ENCODE assay signal across 8 cellular contexts in genomic region chr11:8870461-8871282, GRCh38. TPM values are rescaled to one million over a fixed set of nuclear protein-coding genes. Genes with fewer than 3 reads are reported as not detected.
DNase-seq lines count a peak whose midpoint lies in the region; ATAC-seq and TF ChIP-seq lines count a peak whose summit lies in the region.

No MANE protein-coding gene starts in this region.

- peaks cover 0 to 2% of the 10 kb centered on the region in 2 donors for H3K4me1 ChIP-seq in ascending aorta

- ATAC-seq in left ventricle myocardium superior (peak; percentile 87), GM19035 (IDR thresholded peaks at IDR 0.05; ENCODE audit: unreplicated experiment) (no peak), GM18505 (IDR thresholded peaks at IDR 0.05; ENCODE audit: unreplicated experiment) (no peak)

- H3K27me3 ChIP-seq in ascending aorta, result no peaks in the 10 kb centered on the region

- DNase-seq in A172 (ENCODE audit: low spot score) (peak; percentile 56), GM04504 (ENCODE audit: low read depth) (peak; percentile 32), NCI-H345 treated with DMSO at 0.1 percent for 48 hours (lab: John Stamatoyannopoulos, UW; ENCODE audit: unreplicated experiment) (peak; percentile 11), ascending aorta (ENCODE audit: low spot score in 2 of 2) (peak in 1 of 2 donors; percentile 64), left ventricle myocardium superior (peak; percentile 70), pons (ENCODE audit: low spot score) (peak; percentile 14)

- no peak for TF ChIP-seq CTCF in ascending aorta (IDR thresholded peaks at IDR 0.05)

- TF ChIP-seq POLR2A in GM18505 (IDR thresholded peaks at IDR 0.05; ENCODE audit: borderline replicate concordance, extremely low read depth, insufficient read depth, insufficient read length), result no peak

- intact Hi-C loops in ascending aorta (cut with DNase I) (loop anchor here (5.0 kb wide), 1 partner anchor 92 kb away; the partner anchor contains the start of gene TMEM9B), left ventricle myocardium superior (cut with micrococcal nuclease) (no loop called here)

- no peaks in the 10 kb centered on the region for H3K36me3 ChIP-seq in ascending aorta

- peak overlapping the region; percentile 75 to 90 for H3K4me3 ChIP-seq in ascending aorta

- peak overlapping the region; percentile 36 to 70 for H3K27ac ChIP-seq in ascending aorta

- H3K9me3 ChIP-seq in ascending aorta, result no peaks in the 10 kb centered on the region

RNA-seq across cellular contexts. Expression of gene AKIP1, which starts 40.3 kb away (rescaled TPM):
- total RNA-seq in A172 (2014; rRNA removed; shearing (Covaris generic)), result 126 and 130 TPM in 2 replicates
- total RNA-seq in ascending aorta (11.4 TPM), left ventricle myocardium superior (24.8 TPM)
